In genomic region chr1:93155335-93155734, GRCh38 we compare ENCODE assay signal across 20 cellular contexts. TPM values are rescaled to one million over a fixed set of nuclear protein-coding genes. Genes with fewer than 3 reads are reported as not detected.
DNase-seq lines count a peak whose midpoint lies in the region; ATAC-seq, FAIRE-seq and TF ChIP-seq lines count a peak whose summit lies in the region.
"Had no signal": no experiment of that assay in that cellular context is flagged by ENCODE, and none has a peak within 500 bp of the region (broad histone marks: within the 10 kb centered on the region; RNA-seq: fewer than 3 reads in every experiment).

No MANE protein-coding gene starts in this region.

- no peak overlapping the region for H3K4me3 ChIP-seq in K562
- no peak overlapping the region for H3K4me3 ChIP-seq in osteoblast (ENCODE audit: insufficient read depth, low read length)
- H3K4me3 ChIP-seq: HAP-1, skin epidermis had no signal

- no peak for TF ChIP-seq EP300 in K562 (IDR thresholded peaks at IDR 0.05; ENCODE audit: low read length)

- H2AFZ ChIP-seq in K562 (ENCODE audit: low read depth, low read length) (no peak overlapping the region), osteoblast (ENCODE audit: low read length) (no peak overlapping the region)

- H3K27ac Mint-ChIP-seq in activated T-cell treated with anti-CD3 and anti-CD28 coated beads, Interleukin-2, amount 50 U/mL, for 24 hours, result peak overlapping the region; percentile 82

- peak; percentile 69 for ATAC-seq in K562
- ATAC-seq: esophagus mucosa, left colon had no signal

- no peaks in the 10 kb centered on the region for H3K9me3 Mint-ChIP-seq in activated T-cell treated with anti-CD3 and anti-CD28 coated beads, Interleukin-2, amount 50 U/mL, for 24 hours
- H3K9me3 Mint-ChIP-seq: IgD-negative memory B cell had no signal

- in situ Hi-C loops in K562 (cut with MboI), result no loop called here

- H3K9me3 ChIP-seq in K562 (replicated peaks; ENCODE audit: control insufficient read depth, insufficient read depth, low read depth, low read length) (no peaks in the 10 kb centered on the region), osteoblast (ENCODE audit: low read depth, low read length) (no peaks in the 10 kb centered on the region)
- H3K9me3 ChIP-seq: HAP-1 had no signal

- TF ChIP-seq POLR2A in K562 (conservative IDR thresholded peaks at IDR 0.05), result peak; percentile 27; the same call in 1 of the 2 replicates

- H3K27me3 ChIP-seq in K562 (ENCODE audit: control insufficient read depth in 2 of 2, insufficient read depth in 2 of 2, low read length in 2 of 2), result no peaks in the 10 kb centered on the region
- H3K27me3 ChIP-seq in osteoblast (ENCODE audit: insufficient read depth, low read length), result no peaks in the 10 kb centered on the region

- DNase-seq in activated T-cell treated with anti-CD3 and anti-CD28 coated beads, Interleukin-2, amount 50 U/mL, for 24 hours, result no peak
- DNase-seq in activated T-cell treated with anti-CD3 and anti-CD28 coated beads, Interleukin-2, amount 50 U/mL, for 48 hours, result no peak
- DNase-seq in M059J (ENCODE audit: low read depth) (peak; percentile 24), K562 (ENCODE audit: extremely low read depth in 1 of 4, low spot score in 3 of 4) (peak in 2 of 4 experiments; percentile 16 to 25), osteoblast (ENCODE audit: insufficient read length, low spot score, missing footprints) (peak; percentile 14), NCI-H1105 (lab: John Stamatoyannopoulos, UW) (no peak), posterior cingulate gyrus (no peak), D341Med (ENCODE audit: low spot score) (no peak)
- DNase-seq: anterior cingulate cortex, GDM1, left colon, NCI-H1092, NCI-H82, WERI-Rb-1 had no signal

- H3K27ac ChIP-seq in K562 (ENCODE audit: extremely low read depth, low read depth, low read length), result no peak overlapping the region
- H3K27ac ChIP-seq in osteoblast (ENCODE audit: low read depth, low read length), result peak overlapping the region; percentile 34
- H3K27ac ChIP-seq: skin epidermis, WERI-Rb-1 had no signal

- CTCF ChIA-PET in K562 (lab: Yijun Ruan, JAX; ENCODE audit: low intra/inter-chr PET ratio), result no interaction called here

- H3K27me3 Mint-ChIP-seq in activated T-cell treated with anti-CD3 and anti-CD28 coated beads, Interleukin-2, amount 50 U/mL, for 24 hours, result no peaks in the 10 kb centered on the region
- H3K27me3 Mint-ChIP-seq: IgD-negative memory B cell had no signal

- intact Hi-C loops in K562 (cut with micrococcal nuclease) (no loop called here), posterior cingulate gyrus (cut with DNase I) (no loop called here)

- no peak for TF ChIP-seq CTCF in K562 (IDR thresholded peaks at IDR 0.05 in 2 of 3, conservative IDR thresholded peaks at IDR 0.05 in 1 of 3; ENCODE audit: insufficient read depth in 2 of 3, low read depth in 1 of 3, low read length in 3 of 3)
- TF ChIP-seq CTCF in osteoblast (IDR thresholded peaks at IDR 0.05; ENCODE audit: extremely low read depth, low read depth, low read length), result no peak

- H3K36me3 ChIP-seq in K562 (ENCODE audit: control insufficient read depth, insufficient read depth, low read length) (peaks cover 83% of the 10 kb centered on the region), osteoblast (ENCODE audit: insufficient read depth, low read length) (peaks cover 46% of the 10 kb centered on the region)

- POLR2A ChIA-PET in K562 (lab: Yijun Ruan, JAX), result interaction anchor here (0.9 kb wide), 1 partner anchor 11 kb away, joined by 5 read pairs; no protein-coding TSS in a partner anchor

- no peak overlapping the region for H3K9ac ChIP-seq in K562 (ENCODE audit: insufficient read depth in 1 of 2, low read depth in 2 of 2, low read length in 2 of 2)

- no peak overlapping the region for H3K4me3 Mint-ChIP-seq in activated T-cell treated with anti-CD3 and anti-CD28 coated beads, Interleukin-2, amount 50 U/mL, for 24 hours
- H3K4me3 Mint-ChIP-seq: IgD-negative memory B cell had no signal

- TF ChIP-seq RAD21 in K562 (CRISPR knock-in tag; conservative IDR thresholded peaks at IDR 0.05 in 1 of 2, IDR thresholded peaks at IDR 0.05 in 1 of 2), result no peak

- H3K4me1 Mint-ChIP-seq in activated T-cell treated with anti-CD3 and anti-CD28 coated beads, Interleukin-2, amount 50 U/mL, for 24 hours (ENCODE audit: low read depth), result peaks cover 37% of the 10 kb centered on the region

- H3K79me2 ChIP-seq in K562 (ENCODE audit: control insufficient read depth, insufficient read depth, low read length) (peaks cover 15% of the 10 kb centered on the region), osteoblast (ENCODE audit: insufficient read depth, low read length) (peaks cover 20% of the 10 kb centered on the region)

- FAIRE-seq in K562 (lab: Jason Lieb, UNC), result no peak
- FAIRE-seq: GM12892, urothelium cell line had no signal

- WGBS in K562 (ENCODE audit: insufficient coverage, low coverage, missing lambda C conversion rate), result 21% methylated on average over 3 of the region's 3 CpGs

- peaks cover 85% of the 10 kb centered on the region for H3K36me3 Mint-ChIP-seq in activated T-cell treated with anti-CD3 and anti-CD28 coated beads, Interleukin-2, amount 50 U/mL, for 24 hours (ENCODE audit: low read depth)

- no TSS peak for BruUV-seq in K562 (replicated peaks; lab: Mats Ljungman, UMichigan)

- no peaks in the 10 kb centered on the region for H3K9me1 ChIP-seq in K562 (ENCODE audit: control insufficient read depth, insufficient read depth, low read length)

- H4K20me1 ChIP-seq in K562 (replicated peaks; ENCODE audit: control insufficient read depth, insufficient read depth, low read length) (no peaks in the 10 kb centered on the region), osteoblast (ENCODE audit: insufficient read depth, low read length) (no peaks in the 10 kb centered on the region)

- H3K4me1 ChIP-seq in K562 (replicated peaks in 1 of 2; ENCODE audit: control insufficient read depth in 2 of 2, insufficient read depth in 2 of 2, low read length in 2 of 2) (peaks cover 0 to 2% of the 10 kb centered on the region in 2 experiments; a peak in 1 of 5 replicates), osteoblast (ENCODE audit: insufficient read depth, low read length) (no peaks in the 10 kb centered on the region)

- H3K4me2 ChIP-seq in K562 (ENCODE audit: insufficient read depth, low read length), result no peak overlapping the region
- H3K4me2 ChIP-seq in osteoblast (ENCODE audit: insufficient read depth, low read length), result no peak overlapping the region

TF ChIP-seq in K562, 482 proteins besides CTCF, POLR2A, EP300 and RAD21 (continues in another document):
- TF ChIP-seq MAFG (tag; conservative IDR thresholded peaks at IDR 0.05) (peak; percentile 40; the same call in 1 of the 2 replicates), KDM1A (IDR thresholded peaks at IDR 0.05) (peak in 1 of 2 experiments; percentile 35; a peak in 1 of 4 replicates), ZNF507 (tag; conservative IDR thresholded peaks at IDR 0.05) (no peak), ZNF184 (CRISPR knock-in tag; IDR thresholded peaks at IDR 0.05) (no peak), NFE2 (IDR thresholded peaks at IDR 0.05; ENCODE audit: low read depth) (peak; percentile 56; the same call in 1 of the 2 replicates), DPF2 (IDR thresholded peaks at IDR 0.05) (0 out of 2 replicates have a peak, but pooled peaks have one; percentile 15), ZNF384 (IDR thresholded peaks at IDR 0.05; ENCODE audit: low read depth, low read length) (peak; percentile 90), C11orf30 (IDR thresholded peaks at IDR 0.05; ENCODE audit: low read depth) (0 out of 2 replicates have a peak, but pooled peaks have one; percentile 13), CBFA2T3 (IDR thresholded peaks at IDR 0.05) (0 out of 2 replicates have a peak, but pooled peaks have one; percentile 10)

RNA-seq across cellular contexts. Expression of gene TMED5, which starts 24.9 kb away (rescaled TPM):
- 95.3 and 113 TPM in 2 replicates for total RNA-seq in M059J (2014; rRNA removed; shearing (Covaris generic))
- total RNA-seq in K562 (2011; cell fraction: chromatin; rRNA removed; ENCODE audit: low replicate concordance), result 40.9 and 83.3 TPM in 2 replicates
- total RNA-seq in K562 (2011; cell fraction: nucleolus; rRNA removed), result 32.5 and 42.5 TPM in 2 replicates
- total RNA-seq in K562 (2011; cell fraction: nucleoplasm; rRNA removed), result 60.3 and 83.3 TPM in 2 replicates
- total RNA-seq in K562 (2014; rRNA removed), result 64.2 and 87.1 TPM in 2 replicates
- total RNA-seq in K562 (2014; rRNA removed; fragmentation: Illumina TruSeq; extraction: Trizol), result 67.2 and 76.3 TPM in 2 replicates
- total RNA-seq in K562 (2015; rRNA removed; fragmentation: Illumina TruSeq; extraction: Trizol), result 75.9 and 83.7 TPM in 2 replicates
- 68.1 and 74.5 TPM in 2 replicates for total RNA-seq in K562 (2021)
- 53.5 and 71.3 TPM in 2 replicates for polyA plus RNA-seq in K562 (2011; rRNA removed)
- polyA plus RNA-seq in K562 (2011; cell fraction: cytosol; rRNA removed), result 31.2 and 37.7 TPM in 2 replicates
- 22.2 and 24.8 TPM in 2 replicates for polyA plus RNA-seq in K562 (2011; cell fraction: nucleus; rRNA removed)
- 47.8 and 59.5 TPM in 2 replicates for polyA plus RNA-seq in K562 (2012)
- polyA plus RNA-seq in K562 (2014; fragmentation: Illumina TruSeq; extraction: Trizol), result 60.9 and 63.5 TPM in 2 replicates
- polyA plus RNA-seq in K562 (2014; fragmentation: Nextera tagmentation; extraction: Ambion mirVana), result 10 to 100 TPM; 28.7 to 43.9 TPM
- 70.0 and 71.9 TPM in 2 replicates for polyA plus RNA-seq in K562 (2014; rRNA removed)
- polyA minus RNA-seq in K562 (2011; rRNA and poly(A)+ RNA removed), result 66.2 and 73.9 TPM in 2 replicates
- polyA minus RNA-seq in K562 (2011; cell fraction: cytosol; rRNA and poly(A)+ RNA removed), result 73.0 and 84.8 TPM in 2 replicates
- 23.7 and 32.3 TPM in 2 replicates for polyA minus RNA-seq in K562 (2011; cell fraction: nucleus; rRNA and poly(A)+ RNA removed)
- 50.3 and 51.3 TPM in 2 replicates for total RNA-seq in osteoblast

RNA-seq across cellular contexts. Expression of gene CCDC18, which starts 25.2 kb away (rescaled TPM):
- total RNA-seq in M059J (2014; rRNA removed; shearing (Covaris generic)), result 9.0 and 14.2 TPM in 2 replicates
- 8.1 and 57.0 TPM in 2 replicates for total RNA-seq in K562 (2011; cell fraction: chromatin; rRNA removed; ENCODE audit: low replicate concordance)
- 4.2 and 9.7 TPM in 2 replicates for total RNA-seq in K562 (2011; cell fraction: nucleolus; rRNA removed)
- total RNA-seq in K562 (2011; cell fraction: nucleoplasm; rRNA removed), result 9.6 and 14.3 TPM in 2 replicates
- total RNA-seq in K562 (2014; rRNA removed) (14.7 and 21.6 TPM in 2 replicates), K562 (2014; rRNA removed; fragmentation: Illumina TruSeq; extraction: Trizol) (29.5 and 35.9 TPM in 2 replicates), K562 (2015; rRNA removed; fragmentation: Illumina TruSeq; extraction: Trizol) (29.7 and 34.2 TPM in 2 replicates), K562 (2021) (20.4 TPM in 2 replicates), osteoblast (6.2 TPM in 2 replicates)
- polyA plus RNA-seq in K562 (2011; rRNA removed) (21.1 and 22.2 TPM in 2 replicates), K562 (2014; fragmentation: Illumina TruSeq; extraction: Trizol) (23.4 and 24.3 TPM in 2 replicates), K562 (2014; fragmentation: Nextera tagmentation; extraction: Ambion mirVana) (10 to 100 TPM; 19.5 to 24.6 TPM), K562 (2014; rRNA removed) (20.2 and 24.7 TPM in 2 replicates)
- polyA plus RNA-seq in K562 (2011; cell fraction: cytosol; rRNA removed), result 1.9 and 4.5 TPM in 2 replicates
- polyA plus RNA-seq in K562 (2011; cell fraction: nucleus; rRNA removed), result 15.4 and 24.3 TPM in 2 replicates
- polyA plus RNA-seq in K562 (2012), result 22.2 and 25.5 TPM in 2 replicates
- polyA minus RNA-seq in K562 (2011; rRNA and poly(A)+ RNA removed), result 25.3 and 42.5 TPM in 2 replicates
- 12.2 and 14.1 TPM in 2 replicates for polyA minus RNA-seq in K562 (2011; cell fraction: cytosol; rRNA and poly(A)+ RNA removed)
- 11.0 and 25.7 TPM in 2 replicates for polyA minus RNA-seq in K562 (2011; cell fraction: nucleus; rRNA and poly(A)+ RNA removed)

Comparison
In these comparisons a context has a peak if more than half of its experiments do, and no peak if none do; other contexts are left out.
1. DNase-seq: peak in M059J (single experiment) and osteoblast (single experiment); none in activated T-cell treated with anti-CD3 and anti-CD28 coated beads, Interleukin-2, amount 50 U/mL, for 24 hours (single experiment), activated T-cell treated with anti-CD3 and anti-CD28 coated beads, Interleukin-2, amount 50 U/mL, for 48 hours (0 of 2), NCI-H1105 (single experiment), posterior cingulate gyrus (0 of 10) and D341Med (single experiment).